14 cellular contexts compared by ENCODE assay signal in the genomic region with DNA sequence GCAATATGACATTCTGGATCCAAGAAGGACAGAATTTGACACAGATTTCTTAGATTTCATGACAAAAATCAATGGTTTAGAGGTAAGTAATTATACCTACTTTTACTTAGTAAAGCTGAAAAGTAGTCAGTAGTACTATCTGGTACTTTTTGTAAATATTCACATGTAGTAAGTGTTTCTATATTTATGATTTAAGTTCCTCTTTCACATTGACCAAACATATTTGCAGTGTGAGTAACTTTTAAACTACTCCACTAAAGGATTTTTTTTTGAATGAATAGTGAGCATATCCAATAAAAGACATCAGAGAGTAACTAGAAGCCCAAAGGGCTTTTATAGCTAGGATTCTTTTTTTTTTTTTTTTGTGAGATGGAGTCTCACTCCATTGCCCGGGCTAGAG.
DNase-seq lines count a peak whose midpoint lies in the region; ATAC-seq and TF ChIP-seq lines count a peak whose summit lies in the region.
"Had no signal": no experiment of that assay in that cellular context is flagged by ENCODE, and none has a peak within 500 bp of the region (broad histone marks: within the 10 kb centered on the region; RNA-seq: fewer than 3 reads in every experiment).

No MANE protein-coding gene starts in this region.

- no peak overlapping the region for H3K4me3 Mint-ChIP-seq in chondrocyte (ENCODE audit: unreplicated experiment)
- H3K4me3 Mint-ChIP-seq: activated CD8-positive, alpha-beta T cell treated with anti-CD3 and anti-CD28 coated beads for 36 hours; central memory CD8-positive, alpha-beta T cell had no signal

- peak; percentile 66 for ATAC-seq in GM19328 (IDR thresholded peaks at IDR 0.05; ENCODE audit: unreplicated experiment)
- peak; percentile 45 for ATAC-seq in HG02938 (IDR thresholded peaks at IDR 0.05; ENCODE audit: unreplicated experiment)
- ATAC-seq in HG02970 (IDR thresholded peaks at IDR 0.05; ENCODE audit: low FRiP score, unreplicated experiment): no peak
- ATAC-seq in HG02763 (IDR thresholded peaks at IDR 0.05; ENCODE audit: unreplicated experiment): no peak
- ATAC-seq: esophagus mucosa had no signal

- H3K27me3 Mint-ChIP-seq in chondrocyte (ENCODE audit: low read depth): no peaks in the 10 kb centered on the region

- H3K27me3 ChIP-seq in H7 (ENCODE audit: control insufficient read depth, insufficient read depth, low read length): no peaks in the 10 kb centered on the region; the same call in 1 of the 2 replicates
- H3K27me3 ChIP-seq: transverse colon had no signal

- TF ChIP-seq CTCF in chondrocyte (IDR thresholded peaks at IDR 0.05): no peak

- peaks cover 4% of the 10 kb centered on the region for H3K9me3 Mint-ChIP-seq in chondrocyte (ENCODE audit: low read depth)
- H3K9me3 Mint-ChIP-seq: activated CD8-positive, alpha-beta T cell treated with anti-CD3 and anti-CD28 coated beads for 36 hours; central memory CD8-positive, alpha-beta T cell had no signal

- no peaks in the 10 kb centered on the region for H3K36me3 Mint-ChIP-seq in chondrocyte (ENCODE audit: low read depth)

- H3K4me1 Mint-ChIP-seq in chondrocyte (ENCODE audit: low read depth): peaks cover 18% of the 10 kb centered on the region
- H3K4me1 Mint-ChIP-seq: central memory CD8-positive, alpha-beta T cell had no signal

- H3K4me3 ChIP-seq in H7 (ENCODE audit: insufficient read depth, low read depth, low read length): no peak overlapping the region
- H3K4me3 ChIP-seq: transverse colon had no signal

- no peak overlapping the region for H3K27ac Mint-ChIP-seq in chondrocyte (ENCODE audit: unreplicated experiment)
- H3K27ac Mint-ChIP-seq: activated CD8-positive, alpha-beta T cell treated with anti-CD3 and anti-CD28 coated beads for 36 hours had no signal

- no peaks in the 10 kb centered on the region for H3K36me3 ChIP-seq in H7 (replicated peaks; ENCODE audit: control insufficient read depth, insufficient read depth, low read length)
- H3K36me3 ChIP-seq: transverse colon had no signal

- DNase-seq in EH (ENCODE audit: low read depth) (peak; percentile 58), NAMALWA (ENCODE audit: low spot score) (peak; percentile 25), chondrocyte (ENCODE audit: low spot score) (no peak), H7 (no peak)
- DNase-seq: activated CD8-positive, alpha-beta T cell treated with anti-CD3 and anti-CD28 coated beads for 36 hours; activated naive CD4-positive, alpha-beta T cell; NCI-H1105 treated with DMSO at 0.1 percent for 48 hours; transverse colon had no signal

Comparison
In these comparisons a context has a peak if more than half of its experiments do, and no peak if none do; other contexts are left out.
1. DNase-seq: peak in EH (single experiment) and NAMALWA (single experiment); none in chondrocyte (single experiment) and H7 (single experiment).
2. ATAC-seq: peak in GM19328 (single experiment) and HG02938 (single experiment); none in HG02970 (single experiment) and HG02763 (single experiment).